Comparison of ENCODE assay signal across 8 cellular contexts in genomic region chr6:13712485-13712990, GRCh38. TPM values are rescaled to one million over a fixed set of nuclear protein-coding genes. Genes with fewer than 3 reads are reported as not detected.
DNase-seq lines count a peak whose midpoint lies in the region; ATAC-seq and TF ChIP-seq lines count a peak whose summit lies in the region.

No MANE protein-coding gene starts in this region.

- H3K27ac ChIP-seq in C4-2B (peak overlapping the region; percentile 98), brain microvascular endothelial cell (peak overlapping the region; percentile 87), liver (ENCODE audit: low read depth in 1 of 2, low read length in 2 of 2) (peak overlapping the region; percentile 71 to 73), thyroid gland (peak overlapping the region; percentile 89 to 97 (median 97))

- in situ Hi-C loops in brain microvascular endothelial cell (cut with HindIII; ENCODE audit: low pct_ligation_motif_present, low sequenced_read_pairs), result no loop called here

- DNase-seq in LNCaP clone FGC (ENCODE audit: low read depth) (peak; percentile 89), brain microvascular endothelial cell (no peak), thyroid gland (no peak), glomerular visceral epithelial cell (ENCODE audit: extremely low spot score) (no peak)
- DNase-seq in stimulated activated CD4-positive, alpha-beta T cell treated with anti-CD3 and anti-CD28 coated beads, Interleukin-2, amount 100 ng/mL, for 48 hours, result no peak

- H3K36me3 ChIP-seq in brain microvascular endothelial cell (replicated peaks) (no peaks in the 10 kb centered on the region), liver (ENCODE audit: control insufficient read depth in 4 of 4, insufficient read depth in 3 of 4, low read depth in 1 of 4, low read length in 3 of 4) (no peaks in the 10 kb centered on the region), thyroid gland (no peaks in the 10 kb centered on the region)

- no peak for TF ChIP-seq CTCF in C4-2B (conservative IDR thresholded peaks at IDR 0.05)
- no peak for TF ChIP-seq CTCF in LNCaP clone FGC (IDR thresholded peaks at IDR 0.05; ENCODE audit: control insufficient read depth, extremely low read depth, insufficient read depth)
- no peak for TF ChIP-seq CTCF in brain microvascular endothelial cell (IDR thresholded peaks at IDR 0.05; ENCODE audit: low read depth, low read length, missing control alignments)
- no peak for TF ChIP-seq CTCF in liver (IDR thresholded peaks at IDR 0.05; ENCODE audit: low read depth, low read length, missing input control)
- TF ChIP-seq CTCF in thyroid gland (IDR thresholded peaks at IDR 0.05), result no peak

- ATAC-seq in GM19395 (IDR thresholded peaks at IDR 0.05; ENCODE audit: unreplicated experiment), result no peak

- H3K4me1 ChIP-seq in liver (ENCODE audit: control insufficient read depth in 4 of 4, insufficient read depth in 4 of 4, low read length in 3 of 4), result peaks cover 5 to 22% (median 9%) of the 10 kb centered on the region in 4 donors
- H3K4me1 ChIP-seq in thyroid gland, result peaks cover 15 to 17% of the 10 kb centered on the region in 2 donors

- WGBS in liver, result 5% methylated on average over 8 of the region's 8 CpGs
- 17 to 20% methylated on average over 8 of the region's 8 CpGs for WGBS in thyroid gland, 2 donors

- no peak for TF ChIP-seq RAD21 in liver (IDR thresholded peaks at IDR 0.05)

- peak overlapping the region; percentile 44 to 94 for H3K9ac ChIP-seq in liver (ENCODE audit: low read depth in 1 of 2, low read length in 2 of 2)

- H3K9me3 ChIP-seq in liver (ENCODE audit: control insufficient read depth in 4 of 4, low read length in 3 of 4), result no peaks in the 10 kb centered on the region
- H3K9me3 ChIP-seq in thyroid gland, result no peaks in the 10 kb centered on the region

- no peak for TF ChIP-seq POLR2A in thyroid gland (IDR thresholded peaks at IDR 0.05)

- intact Hi-C loops in thyroid gland (cut with DNase I), result loop anchor here (5.0 kb wide), 2 partner anchors 95 to 100 kb away; partner anchors contain the start of genes MCUR1 and NOL7

- H3K4me3 ChIP-seq in LNCaP clone FGC (ENCODE audit: low read depth, low read length), result peak overlapping the region; percentile 58
- peak overlapping the region; percentile 67 for H3K4me3 ChIP-seq in brain microvascular endothelial cell (ENCODE audit: low read depth, low read length)
- H3K4me3 ChIP-seq in liver (ENCODE audit: low read depth in 1 of 3, low read length in 3 of 3), result peak overlapping the region; percentile 34 to 95 (median 47)
- H3K4me3 ChIP-seq in thyroid gland (replicated peaks in 1 of 3), result peak overlapping the region in 2 of 3 donors; percentile 11 to 71

- H3K27me3 ChIP-seq in brain microvascular endothelial cell (replicated peaks), result no peaks in the 10 kb centered on the region
- no peaks in the 10 kb centered on the region for H3K27me3 ChIP-seq in liver (ENCODE audit: control insufficient read depth in 4 of 4, insufficient read depth in 4 of 4, low read length in 3 of 4)
- no peaks in the 10 kb centered on the region for H3K27me3 ChIP-seq in thyroid gland

TF ChIP-seq in liver, 16 proteins besides CTCF, POLR2A, EP300 and RAD21:
- TF ChIP-seq JUND (IDR thresholded peaks at IDR 0.05) (no peak), RXRA (IDR thresholded peaks at IDR 0.05) (peak in 1 of 2 donors; percentile 3), HNF4G (IDR thresholded peaks at IDR 0.05) (no peak), NR2F2 (IDR thresholded peaks at IDR 0.05) (no peak), EGR1 (IDR thresholded peaks at IDR 0.05; ENCODE audit: low read depth in 2 of 2) (no peak), HNF4A (conservative IDR thresholded peaks at IDR 0.05) (no peak), ATF3 (IDR thresholded peaks at IDR 0.05) (no peak), TAF1 (conservative IDR thresholded peaks at IDR 0.05) (peak; percentile 9), GABPA (IDR thresholded peaks at IDR 0.05 in 1 of 2, conservative IDR thresholded peaks at IDR 0.05 in 1 of 2) (no peak)
- TF ChIP-seq, protein P1, sequence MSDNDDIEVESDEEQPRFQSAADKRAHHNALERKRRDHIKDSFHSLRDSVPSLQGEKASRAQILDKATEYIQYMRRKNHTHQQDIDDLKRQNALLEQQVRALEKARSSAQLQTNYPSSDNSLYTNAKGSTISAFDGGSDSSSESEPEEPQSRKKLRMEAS (IDR thresholded peaks at IDR 0.05), result no peak

RNA-seq across cellular contexts. Expression of gene RANBP9, which starts 0.9 kb away (rescaled TPM):
- total RNA-seq in liver, result 10 to 100 TPM; 18.6 to 25.2 TPM
- polyA plus RNA-seq in liver, result 1 to 10 TPM; 5.8 to 9.7 TPM
- 10 to 100 TPM; 26.8 to 42.6 (median 32.4) TPM for total RNA-seq in thyroid gland
